ENCODE assay signal across 32 cellular contexts in genomic region chr22:46133588-46133855, GRCh38.
"Had no signal": no experiment of that assay in that cellular context is flagged by ENCODE, and none has a peak within 500 bp of the region (broad histone marks: within the 10 kb centered on the region; RNA-seq: fewer than 3 reads in every experiment).

No MANE protein-coding gene starts in this region.

- H3K4me1 Mint-ChIP-seq: activated CD4-positive, alpha-beta T cell treated with anti-CD3 and anti-CD28 coated beads for 36 hours; activated CD4-positive, alpha-beta T cell treated with anti-CD3 and anti-CD28 coated beads, Interleukin-2, amount 10 ng/mL, durations not matched to agents 24 days and 14 days; activated CD8-positive, alpha-beta memory T cell treated with anti-CD3 and anti-CD28 coated beads, Interleukin-2, amount 10 ng/mL, durations not matched to agents 7 days and 5 days; activated naive CD4-positive, alpha-beta T cell treated with anti-CD3 and anti-CD28 coated beads, Interleukin-2, amount 50 U/mL, for 24 hours; activated naive CD8-positive, alpha-beta T cell treated with anti-CD3 and anti-CD28 coated beads for 36 hours; activated naive CD8-positive, alpha-beta T cell treated with anti-CD3 and anti-CD28 coated beads, Interleukin-2, amount 50 U/mL, for 24 hours had no signal

- H3K27me3 ChIP-seq: adrenal gland, body of pancreas, esophagus muscularis mucosa, gastrocnemius medialis had no signal

- FAIRE-seq: colon had no signal

- H3K36me3 Mint-ChIP-seq: activated CD4-positive, alpha-beta memory T cell treated with anti-CD3 and anti-CD28 coated beads for 36 hours; activated CD8-positive, alpha-beta memory T cell treated with anti-CD3 and anti-CD28 coated beads, Interleukin-2, amount 10 ng/mL, durations not matched to agents 7 days and 5 days; activated naive CD4-positive, alpha-beta T cell treated with anti-CD3 and anti-CD28 coated beads, Interleukin-2, amount 50 U/mL, for 24 hours; activated naive CD8-positive, alpha-beta T cell treated with anti-CD3 and anti-CD28 coated beads for 36 hours had no signal

- H3K4me3 ChIP-seq: adrenal gland, body of pancreas, esophagus muscularis mucosa, gastrocnemius medialis had no signal

- H3K9me3 ChIP-seq: adrenal gland, body of pancreas, esophagus muscularis mucosa, gastrocnemius medialis had no signal

- H3K27me3 Mint-ChIP-seq: activated CD4-positive, alpha-beta memory T cell treated with anti-CD3 and anti-CD28 coated beads for 36 hours; activated CD4-positive, alpha-beta T cell treated with anti-CD3 and anti-CD28 coated beads for 36 hours; activated CD4-positive, alpha-beta T cell treated with anti-CD3 and anti-CD28 coated beads, Interleukin-2, amount 10 ng/mL, durations not matched to agents 24 days and 14 days; activated CD8-positive, alpha-beta memory T cell treated with anti-CD3 and anti-CD28 coated beads, Interleukin-2, amount 10 ng/mL, durations not matched to agents 7 days and 5 days; activated naive CD4-positive, alpha-beta T cell treated with anti-CD3 and anti-CD28 coated beads, Interleukin-2, amount 50 U/mL, for 24 hours; activated naive CD8-positive, alpha-beta T cell treated with anti-CD3 and anti-CD28 coated beads for 36 hours; activated naive CD8-positive, alpha-beta T cell treated with anti-CD3 and anti-CD28 coated beads, Interleukin-2, amount 50 U/mL, for 24 hours had no signal

- H3K27ac Mint-ChIP-seq: activated CD4-positive, alpha-beta memory T cell treated with anti-CD3 and anti-CD28 coated beads for 36 hours; activated CD4-positive, alpha-beta T cell treated with anti-CD3 and anti-CD28 coated beads for 36 hours; activated CD4-positive, alpha-beta T cell treated with anti-CD3 and anti-CD28 coated beads, Interleukin-2, amount 10 ng/mL, durations not matched to agents 24 days and 14 days; activated CD8-positive, alpha-beta memory T cell treated with anti-CD3 and anti-CD28 coated beads, Interleukin-2, amount 10 ng/mL, durations not matched to agents 7 days and 5 days; activated CD8-positive, alpha-beta T cell treated with anti-CD3 and anti-CD28 coated beads, Interleukin-2, amount 10 ng/mL, durations not matched to agents 7 days and 5 days; activated naive CD4-positive, alpha-beta T cell treated with anti-CD3 and anti-CD28 coated beads for 36 hours; activated naive CD4-positive, alpha-beta T cell treated with anti-CD3 and anti-CD28 coated beads, Interleukin-2, amount 50 U/mL, for 24 hours; activated naive CD8-positive, alpha-beta T cell treated with anti-CD3 and anti-CD28 coated beads for 36 hours; activated naive CD8-positive, alpha-beta T cell treated with anti-CD3 and anti-CD28 coated beads, Interleukin-2, amount 50 U/mL, for 24 hours; activated T-helper 1 cell treated with anti-CD3 and anti-CD28 coated beads, Interleukin-12 subunit alpha, Interleukin-12 subunit beta, Interleukin-2, Interleukin-4 antibody, amounts not matched to agents 30 ng/mL and 10 ng/mL and 1 ng/mL, durations not matched to agents 14 hours and 24 hours and 36 hours; activated T-helper 2 cell treated with anti-CD3 and anti-CD28 coated beads, Interferon-gamma antibody, Interleukin-2, Interleukin-4, amounts not matched to agents 10 μg/mL and 5 μg/mL and 100 μg/mL, durations not matched to agents 14 hours and 24 hours and 36 hours; effector memory CD8-positive, alpha-beta T cell had no signal

- H3K9me3 Mint-ChIP-seq: activated CD4-positive, alpha-beta memory T cell treated with anti-CD3 and anti-CD28 coated beads for 36 hours; activated CD4-positive, alpha-beta T cell treated with anti-CD3 and anti-CD28 coated beads, Interleukin-2, amount 10 ng/mL, durations not matched to agents 24 days and 14 days; activated naive CD4-positive, alpha-beta T cell treated with anti-CD3 and anti-CD28 coated beads for 36 hours; activated naive CD4-positive, alpha-beta T cell treated with anti-CD3 and anti-CD28 coated beads, Interleukin-2, amount 50 U/mL, for 24 hours; activated naive CD8-positive, alpha-beta T cell treated with anti-CD3 and anti-CD28 coated beads for 36 hours; activated naive CD8-positive, alpha-beta T cell treated with anti-CD3 and anti-CD28 coated beads, Interleukin-2, amount 50 U/mL, for 24 hours; activated T-helper 1 cell treated with anti-CD3 and anti-CD28 coated beads, Interleukin-12 subunit alpha, Interleukin-12 subunit beta, Interleukin-2, Interleukin-4 antibody, amounts not matched to agents 30 ng/mL and 10 ng/mL and 1 ng/mL, durations not matched to agents 14 hours and 24 hours and 36 hours; activated T-helper 2 cell treated with anti-CD3 and anti-CD28 coated beads, Interferon-gamma antibody, Interleukin-2, Interleukin-4, amounts not matched to agents 10 μg/mL and 5 μg/mL and 100 μg/mL, durations not matched to agents 14 hours and 24 hours and 36 hours; effector memory CD8-positive, alpha-beta T cell had no signal

- H3K27ac ChIP-seq: adrenal gland, body of pancreas, esophagus muscularis mucosa, foreskin keratinocyte, gastrocnemius medialis had no signal

- H3K4me3 Mint-ChIP-seq: activated CD4-positive, alpha-beta memory T cell treated with anti-CD3 and anti-CD28 coated beads for 36 hours; activated CD4-positive, alpha-beta T cell treated with anti-CD3 and anti-CD28 coated beads for 36 hours; activated CD4-positive, alpha-beta T cell treated with anti-CD3 and anti-CD28 coated beads, Interleukin-2, amount 10 ng/mL, durations not matched to agents 24 days and 14 days; activated CD8-positive, alpha-beta memory T cell treated with anti-CD3 and anti-CD28 coated beads, Interleukin-2, amount 10 ng/mL, durations not matched to agents 7 days and 5 days; activated CD8-positive, alpha-beta T cell treated with anti-CD3 and anti-CD28 coated beads, Interleukin-2, amount 10 ng/mL, durations not matched to agents 7 days and 5 days; activated naive CD4-positive, alpha-beta T cell treated with anti-CD3 and anti-CD28 coated beads for 36 hours; activated naive CD4-positive, alpha-beta T cell treated with anti-CD3 and anti-CD28 coated beads, Interleukin-2, amount 50 U/mL, for 24 hours; activated naive CD8-positive, alpha-beta T cell treated with anti-CD3 and anti-CD28 coated beads for 36 hours; activated naive CD8-positive, alpha-beta T cell treated with anti-CD3 and anti-CD28 coated beads, Interleukin-2, amount 50 U/mL, for 24 hours; activated T-helper 1 cell treated with anti-CD3 and anti-CD28 coated beads, Interleukin-12 subunit alpha, Interleukin-12 subunit beta, Interleukin-2, Interleukin-4 antibody, amounts not matched to agents 30 ng/mL and 10 ng/mL and 1 ng/mL, durations not matched to agents 14 hours and 24 hours and 36 hours; effector memory CD8-positive, alpha-beta T cell had no signal

- H3K4me1 ChIP-seq: body of pancreas, foreskin keratinocyte had no signal

- DNase-seq: activated CD4-positive, alpha-beta memory T cell treated with anti-CD3 and anti-CD28 coated beads for 36 hours; activated CD4-positive, alpha-beta T cell treated with anti-CD3 and anti-CD28 coated beads for 36 hours; activated CD4-positive, alpha-beta T cell treated with anti-CD3 and anti-CD28 coated beads, Interleukin-2, amount 10 ng/mL, durations not matched to agents 24 days and 14 days; activated CD4-positive, CD25-positive, alpha-beta regulatory T cell; activated CD4-positive, CD25-positive, alpha-beta regulatory T cell treated with anti-CD3 and anti-CD28 coated beads, Interleukin-2, amount 50 U/mL, for 72 hours; activated CD8-positive, alpha-beta memory T cell treated with anti-CD3 and anti-CD28 coated beads, Interleukin-2, amount 10 ng/mL, durations not matched to agents 7 days and 5 days; activated CD8-positive, alpha-beta memory T cell treated with anti-CD3 and anti-CD28 coated beads, Interleukin-2, amount 50 U/mL, for 4 hours; activated CD8-positive, alpha-beta T cell treated with anti-CD3 and anti-CD28 coated beads, Interleukin-2, amount 10 ng/mL, durations not matched to agents 7 days and 5 days; activated effector memory CD4-positive, alpha-beta T cell treated with anti-CD3 and anti-CD28 coated beads, Interleukin-2, amount 50 U/mL, for 16 hours; activated naive CD4-positive, alpha-beta T cell treated with anti-CD3 and anti-CD28 coated beads for 36 hours; activated naive CD8-positive, alpha-beta T cell treated with anti-CD3 and anti-CD28 coated beads for 36 hours; activated naive CD8-positive, alpha-beta T cell treated with anti-CD3 and anti-CD28 coated beads, Interleukin-2, amount 50 U/mL, for 24 hours; activated T-cell treated with anti-CD3 and anti-CD28 coated beads, Interleukin-2, amount 50 U/mL, for 1 hour; activated T-cell treated with anti-CD3 and anti-CD28 coated beads, Interleukin-2, amount 50 U/mL, for 48 hours; amygdala; aorta; body of pancreas; caudate nucleus; cortex of kidney; dermis blood vessel endothelial cell; effector CD4-positive, alpha-beta T cell; effector memory CD8-positive, alpha-beta T cell; erythroblast; foreskin keratinocyte; gastrocnemius medialis; T-helper 2 cell had no signal

- H3K36me3 ChIP-seq: adrenal gland, esophagus muscularis mucosa, gastrocnemius medialis had no signal

- ATAC-seq: activated CD4-positive, alpha-beta T cell treated with anti-CD3 and anti-CD28 coated beads for 36 hours; activated CD8-positive, alpha-beta memory T cell treated with anti-CD3 and anti-CD28 coated beads, Interleukin-2, amount 10 ng/mL, durations not matched to agents 7 days and 5 days; activated CD8-positive, alpha-beta T cell treated with anti-CD3 and anti-CD28 coated beads, Interleukin-2, amount 10 ng/mL, durations not matched to agents 7 days and 5 days; activated naive CD8-positive, alpha-beta T cell treated with anti-CD3 and anti-CD28 coated beads, Interleukin-2, amount 50 U/mL, for 24 hours; body of pancreas; effector memory CD8-positive, alpha-beta T cell; foreskin keratinocyte; gastrocnemius medialis had no signal
